Comparison of ENCODE assay signal across 19 cellular contexts in the genomic region with DNA sequence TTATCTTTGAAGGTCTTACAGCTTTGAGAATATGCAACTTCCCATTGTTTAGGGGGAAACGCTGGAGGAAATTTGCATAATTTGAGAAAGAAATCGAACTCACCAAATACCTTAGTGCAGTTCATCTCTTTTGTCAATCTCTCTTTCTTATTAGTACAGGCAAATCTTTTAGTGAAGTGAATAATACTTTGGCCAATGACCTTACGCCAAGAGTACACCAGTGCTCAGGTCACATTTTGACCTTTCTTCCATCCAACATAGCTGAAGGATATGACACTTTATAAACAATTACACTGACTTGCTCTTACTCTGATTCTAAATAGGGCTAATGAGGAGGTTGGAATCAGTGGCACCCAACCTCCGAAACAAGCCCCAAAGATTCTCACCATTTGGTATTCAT.
A peak's percentile ranks its signal among the peaks of the same experiment; 100 is the strongest.
DNase-seq lines count a peak whose midpoint lies in the region; ATAC-seq and TF ChIP-seq lines count a peak whose summit lies in the region.
"Had no signal": no experiment of that assay in that cellular context is flagged by ENCODE, and none has a peak within 500 bp of the region (broad histone marks: within the 10 kb centered on the region; RNA-seq: fewer than 3 reads in every experiment).

No MANE protein-coding gene starts in this region.

- peak overlapping the region; percentile 1 for H3K4me3 Mint-ChIP-seq in activated CD4-positive, alpha-beta T cell treated with anti-CD3 and anti-CD28 coated beads, Interleukin-2, amount 10 ng/mL, durations not matched to agents 24 days and 14 days
- peak overlapping the region in 3 of 4 donors; percentile 49 to 85 (median 52) for H3K4me3 Mint-ChIP-seq in IgD-negative memory B cell
- no peak overlapping the region for H3K4me3 Mint-ChIP-seq in activated naive CD8-positive, alpha-beta T cell treated with anti-CD3 and anti-CD28 coated beads, Interleukin-2, amount 50 U/mL, for 24 hours
- H3K4me3 Mint-ChIP-seq: endodermal cell, nephron progenitor cell had no signal

- H3K36me3 ChIP-seq in neutrophil (no peaks in the 10 kb centered on the region), gastroesophageal sphincter (no peaks in the 10 kb centered on the region)
- H3K36me3 ChIP-seq: heart left ventricle, lower lobe of right lung, Peyer's patch had no signal

- no peaks in the 10 kb centered on the region for H3K27me3 Mint-ChIP-seq in activated CD4-positive, alpha-beta T cell treated with anti-CD3 and anti-CD28 coated beads, Interleukin-2, amount 10 ng/mL, durations not matched to agents 24 days and 14 days
- H3K27me3 Mint-ChIP-seq in IgD-negative memory B cell = peaks cover 3% of the 10 kb centered on the region
- H3K27me3 Mint-ChIP-seq in activated naive CD8-positive, alpha-beta T cell treated with anti-CD3 and anti-CD28 coated beads, Interleukin-2, amount 50 U/mL, for 24 hours = no peaks in the 10 kb centered on the region

- H3K4me3 ChIP-seq in neutrophil (ENCODE audit: low read depth in 1 of 2, low read length in 1 of 2) = no peak overlapping the region
- no peak overlapping the region for H3K4me3 ChIP-seq in gastroesophageal sphincter
- H3K4me3 ChIP-seq: heart left ventricle, lower lobe of right lung, Peyer's patch had no signal

- H3K4me1 Mint-ChIP-seq in activated CD4-positive, alpha-beta T cell treated with anti-CD3 and anti-CD28 coated beads, Interleukin-2, amount 10 ng/mL, durations not matched to agents 24 days and 14 days = peaks cover 63% of the 10 kb centered on the region
- H3K4me1 Mint-ChIP-seq in IgD-negative memory B cell = peaks cover 47 to 61% (median 51%) of the 10 kb centered on the region in 3 donors
- H3K4me1 Mint-ChIP-seq in activated naive CD8-positive, alpha-beta T cell treated with anti-CD3 and anti-CD28 coated beads, Interleukin-2, amount 50 U/mL, for 24 hours = peaks cover 95% of the 10 kb centered on the region

- no peak for TF ChIP-seq EP300 in gastroesophageal sphincter (IDR thresholded peaks at IDR 0.05)

- peaks cover 7% of the 10 kb centered on the region for H3K9me3 Mint-ChIP-seq in activated CD4-positive, alpha-beta T cell treated with anti-CD3 and anti-CD28 coated beads, Interleukin-2, amount 10 ng/mL, durations not matched to agents 24 days and 14 days
- H3K9me3 Mint-ChIP-seq in IgD-negative memory B cell = peaks cover 0 to 2% (median 0%) of the 10 kb centered on the region in 3 donors
- H3K9me3 Mint-ChIP-seq in activated naive CD8-positive, alpha-beta T cell treated with anti-CD3 and anti-CD28 coated beads, Interleukin-2, amount 50 U/mL, for 24 hours = no peaks in the 10 kb centered on the region
- H3K9me3 Mint-ChIP-seq: endodermal cell, nephron progenitor cell had no signal

- no peak for ATAC-seq in activated naive CD8-positive, alpha-beta T cell treated with anti-CD3 and anti-CD28 coated beads, Interleukin-2, amount 50 U/mL, for 24 hours
- ATAC-seq in gastroesophageal sphincter = no peak
- no peak for ATAC-seq in GM19023 (IDR thresholded peaks at IDR 0.05; ENCODE audit: unreplicated experiment)
- ATAC-seq in GM19463 (IDR thresholded peaks at IDR 0.05; ENCODE audit: unreplicated experiment) = no peak
- ATAC-seq: heart left ventricle had no signal

- DNase-seq in activated CD4-positive, alpha-beta T cell treated with anti-CD3 and anti-CD28 coated beads, Interleukin-2, amount 10 ng/mL, durations not matched to agents 24 days and 14 days = no peak
- no peak for DNase-seq in activated CD4-positive, alpha-beta T cell treated with anti-CD3 and anti-CD28 coated beads for 48 hours
- DNase-seq in activated naive CD8-positive, alpha-beta T cell treated with anti-CD3 and anti-CD28 coated beads, Interleukin-2, amount 50 U/mL, for 24 hours = no peak
- DNase-seq: activated CD4-positive, CD25-positive, alpha-beta regulatory T cell treated with anti-CD3 and anti-CD28 coated beads, Interleukin-2, amount 50 U/mL, for 72 hours; aorta; DMS79 treated with DMSO at 0.1 percent for 48 hours; endodermal cell; heart left ventricle; lower lobe of right lung; NCI-H1417 treated with DMSO at 0.1 percent for 48 hours; nephron progenitor cell; Peyer's patch; T1000 had no signal

- peaks cover 48% of the 10 kb centered on the region for H3K36me3 Mint-ChIP-seq in activated CD4-positive, alpha-beta T cell treated with anti-CD3 and anti-CD28 coated beads, Interleukin-2, amount 10 ng/mL, durations not matched to agents 24 days and 14 days (ENCODE audit: low read depth)
- peaks cover 2% of the 10 kb centered on the region for H3K36me3 Mint-ChIP-seq in IgD-negative memory B cell
- peaks cover 51% of the 10 kb centered on the region for H3K36me3 Mint-ChIP-seq in activated naive CD8-positive, alpha-beta T cell treated with anti-CD3 and anti-CD28 coated beads, Interleukin-2, amount 50 U/mL, for 24 hours (ENCODE audit: low read depth)

- WGBS in gastroesophageal sphincter (ENCODE audit: low coverage in 1 of 2), 2 donors = 84 to 87% methylated on average over 3 of the region's 4 CpGs

- TF ChIP-seq CTCF in neutrophil (IDR thresholded peaks at IDR 0.05) (no peak), gastroesophageal sphincter (IDR thresholded peaks at IDR 0.05) (no peak)

- intact Hi-C loops in activated CD4-positive, alpha-beta T cell treated with anti-CD3 and anti-CD28 coated beads, Interleukin-2, amount 10 ng/mL, durations not matched to agents 24 days and 14 days (cut with micrococcal nuclease) = loop anchor here (5.0 kb wide), 1 partner anchor 104 kb away; no protein-coding TSS in a partner anchor

- H3K27ac ChIP-seq in neutrophil (peak overlapping the region; percentile 28), gastroesophageal sphincter (peak overlapping the region in 1 of 4 donors; percentile 4)
- H3K27ac ChIP-seq: C4-2B, heart left ventricle, lower lobe of right lung had no signal

- peaks cover 25 to 32% of the 10 kb centered on the region in 2 experiments for H3K4me1 ChIP-seq in neutrophil (ENCODE audit: control insufficient read depth in 1 of 2, insufficient read depth in 1 of 2, low read depth in 1 of 2, low read length in 1 of 2)
- peaks cover 6 to 70% (median 7%) of the 10 kb centered on the region in 3 donors for H3K4me1 ChIP-seq in gastroesophageal sphincter

- no peak for TF ChIP-seq POLR2A in gastroesophageal sphincter (IDR thresholded peaks at IDR 0.05)

- H3K27ac Mint-ChIP-seq in activated CD4-positive, alpha-beta T cell treated with anti-CD3 and anti-CD28 coated beads, Interleukin-2, amount 10 ng/mL, durations not matched to agents 24 days and 14 days = peak overlapping the region; percentile 86
- peak overlapping the region; percentile 89 to 98 (median 93) for H3K27ac Mint-ChIP-seq in IgD-negative memory B cell
- H3K27ac Mint-ChIP-seq in activated naive CD8-positive, alpha-beta T cell treated with anti-CD3 and anti-CD28 coated beads, Interleukin-2, amount 50 U/mL, for 24 hours = peak overlapping the region; percentile 88
- H3K27ac Mint-ChIP-seq: endodermal cell, nephron progenitor cell had no signal

- H3K9me3 ChIP-seq in neutrophil (no peaks in the 10 kb centered on the region), gastroesophageal sphincter (no peaks in the 10 kb centered on the region)
- H3K9me3 ChIP-seq: heart left ventricle, lower lobe of right lung, Peyer's patch had no signal

- H3K27me3 ChIP-seq in neutrophil = no peaks in the 10 kb centered on the region
- no peaks in the 10 kb centered on the region for H3K27me3 ChIP-seq in gastroesophageal sphincter
- H3K27me3 ChIP-seq: heart left ventricle, Peyer's patch had no signal
